8 cellular contexts compared by ENCODE assay signal in genomic region chr2:37196320-37197195, GRCh38. TPM values are rescaled to one million over a fixed set of nuclear protein-coding genes. Genes with fewer than 3 reads are reported as not detected.
DNase-seq lines count a peak whose midpoint lies in the region; ATAC-seq and TF ChIP-seq lines count a peak whose summit lies in the region.

Gene CEBPZOS, plus strand, starts transcription at chr2:37196496. Its CDS starts 3,209 bp downstream, at chr2:37199705.

- H3K4me3 Mint-ChIP-seq in activated T-cell treated with anti-CD3 and anti-CD28 coated beads, Interleukin-2, amount 50 U/mL, for 24 hours = peak within 1 kb of the TSS; percentile 92

- peak within 1 kb of the TSS; percentile 97 for H3K27ac Mint-ChIP-seq in activated T-cell treated with anti-CD3 and anti-CD28 coated beads, Interleukin-2, amount 50 U/mL, for 24 hours

- peaks cover 41% of the 10 kb centered on the region for H3K36me3 Mint-ChIP-seq in activated T-cell treated with anti-CD3 and anti-CD28 coated beads, Interleukin-2, amount 50 U/mL, for 24 hours (ENCODE audit: low read depth)

- ATAC-seq in GM21717 (IDR thresholded peaks at IDR 0.05; ENCODE audit: unreplicated experiment) (peak; percentile 76), esophagus mucosa (peak; percentile 86)

- H3K4me1 Mint-ChIP-seq in activated T-cell treated with anti-CD3 and anti-CD28 coated beads, Interleukin-2, amount 50 U/mL, for 24 hours (ENCODE audit: low read depth) = peaks cover 46% of the 10 kb centered on the region

- DNase-seq in DMS53 (lab: John Stamatoyannopoulos, UW) = peak; percentile 84
- DNase-seq in KG1 (lab: John Stamatoyannopoulos, UW) = peak; percentile 75
- DNase-seq in activated T-cell treated with anti-CD3 and anti-CD28 coated beads, Interleukin-2, amount 50 U/mL, for 24 hours = peak; percentile 93
- DNase-seq in myocyte (ENCODE audit: low read depth) = peak; percentile 84
- DNase-seq in stimulated activated naive CD4-positive, alpha-beta T cell (lab: John Stamatoyannopoulos, UW) = peak; percentile 70 to 93 (median 87)

- no peaks in the 10 kb centered on the region for H3K27me3 Mint-ChIP-seq in activated T-cell treated with anti-CD3 and anti-CD28 coated beads, Interleukin-2, amount 50 U/mL, for 24 hours

- H3K9me3 Mint-ChIP-seq in activated T-cell treated with anti-CD3 and anti-CD28 coated beads, Interleukin-2, amount 50 U/mL, for 24 hours = no peaks in the 10 kb centered on the region

TF ChIP-seq in PFSK-1, 5 proteins besides CTCF, POLR2A, EP300 and RAD21:
- TF ChIP-seq FOXP2 (optimal IDR thresholded peaks at IDR 0.05; ENCODE audit: borderline replicate concordance, extremely low read depth, extremely low read length, insufficient read depth) (no peak), POLR2AphosphoS5 (IDR thresholded peaks at IDR 0.05; ENCODE audit: low read depth, low read length) (peak; percentile 95), REST (IDR thresholded peaks at IDR 0.05; ENCODE audit: insufficient read depth in 1 of 2, low read depth in 2 of 2, low read length in 2 of 2) (peak in 1 of 2 experiments; percentile 3; a peak in 1 of 4 replicates), SIN3A (IDR thresholded peaks at IDR 0.05; ENCODE audit: borderline replicate concordance, insufficient read depth, low read length) (peak; percentile 53; the same call in 1 of the 2 replicates), TAF1 (IDR thresholded peaks at IDR 0.05; ENCODE audit: borderline replicate concordance, insufficient read depth, low read length) (0 out of 2 replicates have a peak, but pooled peaks have one; percentile 71)

RNA-seq across cellular contexts. Expression of gene CEBPZOS, which starts in this region (rescaled TPM):
- polyA plus RNA-seq in PFSK-1 (2012; ENCODE audit: insufficient read length, low read depth) = 13.1 TPM
- 23.6 TPM for total RNA-seq in esophagus mucosa
- total RNA-seq in myocyte = 25.7 and 27.7 TPM in 2 replicates
- 27.8 TPM for polyA plus RNA-seq in myocyte (2012)

Comparison
In these comparisons a context has a peak if more than half of its experiments do, and no peak if none do; other contexts are left out.
1. Peak in every context shown above with its lines: DNase-seq and ATAC-seq.